15 cellular contexts compared by ENCODE assay signal in the genomic region with DNA sequence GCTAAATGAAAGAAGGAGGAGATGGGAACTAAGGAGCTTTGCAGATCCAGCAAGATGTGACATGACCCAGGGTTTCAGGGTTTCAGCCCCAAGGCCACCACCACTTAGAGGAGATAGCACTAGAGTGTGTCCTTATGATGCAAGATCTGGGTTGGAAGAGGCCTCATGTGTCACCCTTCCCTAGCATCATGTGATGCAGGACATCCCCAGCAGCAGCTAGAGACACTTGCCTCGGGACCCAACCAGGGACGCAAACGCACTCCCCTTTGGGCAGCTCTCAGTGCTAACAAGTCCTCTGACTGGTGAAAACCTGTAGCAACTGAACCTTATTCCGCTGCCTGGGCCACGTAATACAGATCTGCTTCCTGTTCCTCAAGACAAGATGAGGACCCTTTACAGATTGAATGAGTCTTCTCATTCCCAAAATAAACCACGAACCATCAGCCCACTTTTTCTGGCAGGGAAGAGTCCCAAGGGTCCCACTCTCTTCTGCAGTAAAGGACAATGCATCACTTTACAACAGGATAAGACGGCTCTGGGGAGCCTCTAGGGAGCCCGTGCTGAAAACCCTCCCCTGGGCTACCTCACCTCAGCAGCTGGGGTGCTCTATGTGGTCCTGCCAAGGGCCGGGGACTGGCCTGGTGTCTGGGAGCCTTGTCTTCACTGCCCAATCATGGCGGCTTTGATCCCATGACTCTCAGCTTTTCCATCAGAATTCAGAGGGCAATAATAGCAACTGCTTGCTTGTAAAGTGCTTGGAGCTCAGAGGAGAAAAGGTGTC. TPM values are rescaled to one million over a fixed set of nuclear protein-coding genes. Genes with fewer than 3 reads are reported as not detected.
DNase-seq lines count a peak whose midpoint lies in the region; ATAC-seq and TF ChIP-seq lines count a peak whose summit lies in the region.
"Had no signal": no experiment of that assay in that cellular context is flagged by ENCODE, and none has a peak within 500 bp of the region (broad histone marks: within the 10 kb centered on the region; RNA-seq: fewer than 3 reads in every experiment).

No MANE protein-coding gene starts in this region.

- TF ChIP-seq CTCF in activated CD8-positive, alpha-beta T cell treated with anti-CD3 and anti-CD28 coated beads for 36 hours (IDR thresholded peaks at IDR 0.05) = no peak
- TF ChIP-seq CTCF in progenitor cell of endocrine pancreas (IDR thresholded peaks at IDR 0.05; ENCODE audit: unreplicated experiment) = no peak

- H3K27me3 Mint-ChIP-seq in activated CD8-positive, alpha-beta T cell treated with anti-CD3 and anti-CD28 coated beads, Interleukin-2, amount 10 ng/mL, durations not matched to agents 7 days and 5 days (ENCODE audit: low read depth) = no peaks in the 10 kb centered on the region
- H3K27me3 Mint-ChIP-seq in activated CD8-positive, alpha-beta T cell treated with anti-CD3 and anti-CD28 coated beads for 36 hours = no peaks in the 10 kb centered on the region
- H3K27me3 Mint-ChIP-seq in effector memory CD8-positive, alpha-beta T cell = no peaks in the 10 kb centered on the region
- peaks cover 7% of the 10 kb centered on the region for H3K27me3 Mint-ChIP-seq in progenitor cell of endocrine pancreas
- H3K27me3 Mint-ChIP-seq: stimulated activated naive B cell treated with anti-CD40 and anti-IgM and Interleukin-4, amounts not matched to agents 10 μg/mL and 1 μg/mL and 100 μg/mL, for 72 hours had no signal

- H3K9me3 Mint-ChIP-seq in activated CD8-positive, alpha-beta T cell treated with anti-CD3 and anti-CD28 coated beads, Interleukin-2, amount 10 ng/mL, durations not matched to agents 7 days and 5 days (ENCODE audit: insufficient read depth) = no peaks in the 10 kb centered on the region
- peaks cover 5% of the 10 kb centered on the region for H3K9me3 Mint-ChIP-seq in activated CD8-positive, alpha-beta T cell treated with anti-CD3 and anti-CD28 coated beads for 36 hours
- H3K9me3 Mint-ChIP-seq in effector memory CD8-positive, alpha-beta T cell = no peaks in the 10 kb centered on the region
- H3K9me3 Mint-ChIP-seq in progenitor cell of endocrine pancreas (ENCODE audit: low read depth) = no peaks in the 10 kb centered on the region
- H3K9me3 Mint-ChIP-seq: nephron; stimulated activated naive B cell treated with anti-CD40 and anti-IgM and Interleukin-4, amounts not matched to agents 10 μg/mL and 1 μg/mL and 100 μg/mL, for 72 hours had no signal

- peaks cover 54% of the 10 kb centered on the region for H3K4me1 Mint-ChIP-seq in activated CD8-positive, alpha-beta T cell treated with anti-CD3 and anti-CD28 coated beads, Interleukin-2, amount 10 ng/mL, durations not matched to agents 7 days and 5 days (ENCODE audit: low read depth)
- H3K4me1 Mint-ChIP-seq in activated CD8-positive, alpha-beta T cell treated with anti-CD3 and anti-CD28 coated beads for 36 hours (ENCODE audit: low read depth) = peaks cover 58% of the 10 kb centered on the region
- H3K4me1 Mint-ChIP-seq in effector memory CD8-positive, alpha-beta T cell (ENCODE audit: low read depth in 2 of 2) = peaks cover 3 to 15% of the 10 kb centered on the region in 2 donors
- peaks cover 4% of the 10 kb centered on the region for H3K4me1 Mint-ChIP-seq in progenitor cell of endocrine pancreas (ENCODE audit: low read depth)

- POLR2A ChIA-PET in activated CD8-positive, alpha-beta T cell treated with anti-CD3 and anti-CD28 coated beads, Interleukin-2, amount 10 ng/mL, durations not matched to agents 7 days and 5 days (lab: Charles Lee) = interaction anchor here (0.6 kb wide), 1 partner anchor 22 kb away, joined by 3 read pairs; no protein-coding TSS in a partner anchor
- POLR2A ChIA-PET in activated CD8-positive, alpha-beta T cell treated with anti-CD3 and anti-CD28 coated beads for 36 hours (lab: Charles Lee) = no interaction called here

- CTCF ChIA-PET in activated CD8-positive, alpha-beta T cell treated with anti-CD3 and anti-CD28 coated beads, Interleukin-2, amount 10 ng/mL, durations not matched to agents 7 days and 5 days (lab: Charles Lee) = interaction anchor here (1.5 kb wide), 2 partner anchors 18 to 48 kb away, joined by 4 read pairs; no protein-coding TSS in a partner anchor
- CTCF ChIA-PET in activated CD8-positive, alpha-beta T cell treated with anti-CD3 and anti-CD28 coated beads for 36 hours (lab: Charles Lee) = interaction anchor here (2.2 to 2.6 kb wide), 2 partner anchors 14 to 57 kb away, joined by 7 to 10 read pairs; no protein-coding TSS in a partner anchor

- no peak overlapping the region for H3K4me3 Mint-ChIP-seq in activated CD8-positive, alpha-beta T cell treated with anti-CD3 and anti-CD28 coated beads, Interleukin-2, amount 10 ng/mL, durations not matched to agents 7 days and 5 days
- H3K4me3 Mint-ChIP-seq in activated CD8-positive, alpha-beta T cell treated with anti-CD3 and anti-CD28 coated beads for 36 hours = no peak overlapping the region
- no peak overlapping the region for H3K4me3 Mint-ChIP-seq in effector memory CD8-positive, alpha-beta T cell
- H3K4me3 Mint-ChIP-seq in progenitor cell of endocrine pancreas (ENCODE audit: low read depth) = no peak overlapping the region
- H3K4me3 Mint-ChIP-seq: nephron; stimulated activated naive B cell treated with anti-CD40 and anti-IgM and Interleukin-4, amounts not matched to agents 10 μg/mL and 1 μg/mL and 100 μg/mL, for 72 hours had no signal

- peaks cover 14% of the 10 kb centered on the region for H3K36me3 Mint-ChIP-seq in activated CD8-positive, alpha-beta T cell treated with anti-CD3 and anti-CD28 coated beads, Interleukin-2, amount 10 ng/mL, durations not matched to agents 7 days and 5 days (ENCODE audit: low read depth)
- peaks cover 13% of the 10 kb centered on the region for H3K36me3 Mint-ChIP-seq in activated CD8-positive, alpha-beta T cell treated with anti-CD3 and anti-CD28 coated beads for 36 hours (ENCODE audit: low read depth)
- H3K36me3 Mint-ChIP-seq in effector memory CD8-positive, alpha-beta T cell (ENCODE audit: insufficient read depth) = no peaks in the 10 kb centered on the region
- H3K36me3 Mint-ChIP-seq in progenitor cell of endocrine pancreas (ENCODE audit: insufficient read depth) = no peaks in the 10 kb centered on the region

- no peak for ATAC-seq in activated CD8-positive, alpha-beta T cell treated with anti-CD3 and anti-CD28 coated beads, Interleukin-2, amount 10 ng/mL, durations not matched to agents 7 days and 5 days
- no peak for ATAC-seq in activated CD8-positive, alpha-beta T cell treated with anti-CD3 and anti-CD28 coated beads for 36 hours
- ATAC-seq in effector memory CD8-positive, alpha-beta T cell (replicated peaks) = peak; percentile 16
- ATAC-seq: A549 had no signal

- intact Hi-C loops in activated CD8-positive, alpha-beta T cell treated with anti-CD3 and anti-CD28 coated beads for 36 hours (cut with micrococcal nuclease) = loop anchor here (5.0 kb wide), 1 partner anchor 48 kb away; no protein-coding TSS in a partner anchor

- peak overlapping the region; percentile 47 for H3K27ac Mint-ChIP-seq in activated CD8-positive, alpha-beta T cell treated with anti-CD3 and anti-CD28 coated beads, Interleukin-2, amount 10 ng/mL, durations not matched to agents 7 days and 5 days
- no peak overlapping the region for H3K27ac Mint-ChIP-seq in activated CD8-positive, alpha-beta T cell treated with anti-CD3 and anti-CD28 coated beads for 36 hours
- no peak overlapping the region for H3K27ac Mint-ChIP-seq in effector memory CD8-positive, alpha-beta T cell
- H3K27ac Mint-ChIP-seq in progenitor cell of endocrine pancreas = peak overlapping the region; percentile 39
- H3K27ac Mint-ChIP-seq: stimulated activated naive B cell treated with anti-CD40 and anti-IgM and Interleukin-4, amounts not matched to agents 10 μg/mL and 1 μg/mL and 100 μg/mL, for 72 hours had no signal

- in situ Hi-C loops in G401 (cut with HindIII; ENCODE audit: low sequenced_read_pairs) = no loop called here

- no peak for DNase-seq in activated CD8-positive, alpha-beta T cell treated with anti-CD3 and anti-CD28 coated beads, Interleukin-2, amount 10 ng/mL, durations not matched to agents 7 days and 5 days
- no peak for DNase-seq in activated CD8-positive, alpha-beta T cell treated with anti-CD3 and anti-CD28 coated beads for 36 hours
- DNase-seq in MV-4-11 (lab: John Stamatoyannopoulos, UW) (peak; percentile 92), progenitor cell of endocrine pancreas (ENCODE audit: low spot score, unreplicated experiment) (no peak), GDM1 (lab: John Stamatoyannopoulos, UW) (no peak), NCI-H1417 treated with DMSO at 0.1 percent for 48 hours (lab: John Stamatoyannopoulos, UW) (no peak), G401 (ENCODE audit: low spot score) (no peak)
- DNase-seq in effector memory CD8-positive, alpha-beta T cell = no peak
- DNase-seq: activated CD4-positive, alpha-beta T cell treated with anti-CD3 and anti-CD28 coated beads, Interleukin-2, amount 50 U/mL, for 48 hours; heart right ventricle; NCI-H1092 treated with DMSO at 0.1 percent for 48 hours; RPMI8226; stimulated activated naive B cell treated with anti-CD40 and anti-IgM and Interleukin-4, amounts not matched to agents 10 μg/mL and 1 μg/mL and 100 μg/mL, for 72 hours had no signal

RNA-seq across cellular contexts. Expression of a gene that starts 44.8 kb away (rescaled TPM):
- not detected for total RNA-seq in activated CD8-positive, alpha-beta T cell treated with anti-CD3 and anti-CD28 coated beads, Interleukin-2, amount 10 ng/mL, durations not matched to agents 7 days and 5 days
- total RNA-seq in activated CD8-positive, alpha-beta T cell treated with anti-CD3 and anti-CD28 coated beads for 36 hours = 1 to 10 TPM; 1.4 to 1.5 TPM
- total RNA-seq in progenitor cell of endocrine pancreas = not detected in 2 replicates
- total RNA-seq in G401 (2014; rRNA removed; shearing (Covaris generic)) = not detected in 2 replicates

Comparison
In these comparisons a context has a peak if more than half of its experiments do, and no peak if none do; other contexts are left out.
1. H3K27ac Mint-ChIP-seq: peak in activated CD8-positive, alpha-beta T cell treated with anti-CD3 and anti-CD28 coated beads, Interleukin-2, amount 10 ng/mL, durations not matched to agents 7 days and 5 days (single experiment) and progenitor cell of endocrine pancreas (single experiment); none in activated CD8-positive, alpha-beta T cell treated with anti-CD3 and anti-CD28 coated beads for 36 hours (single experiment) and effector memory CD8-positive, alpha-beta T cell (0 of 2).